11 cellular contexts compared by ENCODE assay signal in genomic region chr2:38959464-38959863, GRCh38.
DNase-seq lines count a peak whose midpoint lies in the region; ATAC-seq and TF ChIP-seq lines count a peak whose summit lies in the region.
"Had no signal": no experiment of that assay in that cellular context is flagged by ENCODE, and none has a peak within 500 bp of the region (broad histone marks: within the 10 kb centered on the region; RNA-seq: fewer than 3 reads in every experiment).

No MANE protein-coding gene starts in this region.

- H3K9me3 Mint-ChIP-seq in activated CD4-positive, alpha-beta T cell treated with anti-CD3 and anti-CD28 coated beads, Interleukin-2, amount 10 ng/mL, durations not matched to agents 24 days and 14 days: no peaks in the 10 kb centered on the region
- no peaks in the 10 kb centered on the region for H3K9me3 Mint-ChIP-seq in activated CD8-positive, alpha-beta T cell treated with anti-CD3 and anti-CD28 coated beads for 36 hours
- peaks cover 2% of the 10 kb centered on the region for H3K9me3 Mint-ChIP-seq in glutamatergic neuron (ENCODE audit: unreplicated experiment)
- H3K9me3 Mint-ChIP-seq in stimulated activated naive B cell treated with anti-CD40 and anti-IgM and Interleukin-4, amounts not matched to agents 10 μg/mL and 1 μg/mL and 100 μg/mL, for 72 hours: no peaks in the 10 kb centered on the region

- POLR2A ChIA-PET in activated CD8-positive, alpha-beta T cell treated with anti-CD3 and anti-CD28 coated beads for 36 hours (lab: Charles Lee): interaction anchor here (0.6 to 1.2 kb wide), 4 partner anchors 31 to 361 kb away, joined by 3 read pairs; no protein-coding TSS in a partner anchor

- peak overlapping the region; percentile 46 for H3K4me3 Mint-ChIP-seq in activated CD4-positive, alpha-beta T cell treated with anti-CD3 and anti-CD28 coated beads, Interleukin-2, amount 10 ng/mL, durations not matched to agents 24 days and 14 days
- peak overlapping the region; percentile 3 for H3K4me3 Mint-ChIP-seq in activated CD8-positive, alpha-beta T cell treated with anti-CD3 and anti-CD28 coated beads for 36 hours
- H3K4me3 Mint-ChIP-seq in glutamatergic neuron (ENCODE audit: unreplicated experiment): peak overlapping the region; percentile 88
- H3K4me3 Mint-ChIP-seq in stimulated activated naive B cell treated with anti-CD40 and anti-IgM and Interleukin-4, amounts not matched to agents 10 μg/mL and 1 μg/mL and 100 μg/mL, for 72 hours: peak overlapping the region; percentile 65 to 69

- H3K27me3 Mint-ChIP-seq in activated CD4-positive, alpha-beta T cell treated with anti-CD3 and anti-CD28 coated beads, Interleukin-2, amount 10 ng/mL, durations not matched to agents 24 days and 14 days: peaks cover 53% of the 10 kb centered on the region
- H3K27me3 Mint-ChIP-seq in activated CD8-positive, alpha-beta T cell treated with anti-CD3 and anti-CD28 coated beads for 36 hours: peaks cover 22% of the 10 kb centered on the region
- no peaks in the 10 kb centered on the region for H3K27me3 Mint-ChIP-seq in glutamatergic neuron (ENCODE audit: unreplicated experiment)
- peaks cover 33 to 37% of the 10 kb centered on the region in 2 donors for H3K27me3 Mint-ChIP-seq in stimulated activated naive B cell treated with anti-CD40 and anti-IgM and Interleukin-4, amounts not matched to agents 10 μg/mL and 1 μg/mL and 100 μg/mL, for 72 hours

- no peak for ATAC-seq in activated CD8-positive, alpha-beta T cell treated with anti-CD3 and anti-CD28 coated beads for 36 hours
- no peak for ATAC-seq in stimulated activated naive B cell treated with anti-CD40 and anti-IgM and Interleukin-4, amounts not matched to agents 10 μg/mL and 1 μg/mL and 100 μg/mL, for 72 hours (replicated peaks)
- ATAC-seq in HG03196 (IDR thresholded peaks at IDR 0.05; ENCODE audit: unreplicated experiment) (no peak), HG02884 (IDR thresholded peaks at IDR 0.05; ENCODE audit: unreplicated experiment) (no peak)

- intact Hi-C loops in activated CD4-positive, alpha-beta T cell treated with anti-CD3 and anti-CD28 coated beads, Interleukin-2, amount 10 ng/mL, durations not matched to agents 24 days and 14 days (cut with micrococcal nuclease): no loop called here
- intact Hi-C loops in activated CD8-positive, alpha-beta T cell treated with anti-CD3 and anti-CD28 coated beads for 36 hours (cut with micrococcal nuclease): no loop called here

- no peak for DNase-seq in activated CD4-positive, alpha-beta T cell treated with anti-CD3 and anti-CD28 coated beads, Interleukin-2, amount 10 ng/mL, durations not matched to agents 24 days and 14 days
- DNase-seq in activated CD4-positive, alpha-beta T cell treated with anti-CD3 and anti-CD28 coated beads for 48 hours: no peak
- DNase-seq in activated CD8-positive, alpha-beta T cell treated with anti-CD3 and anti-CD28 coated beads for 36 hours: no peak
- DNase-seq in glutamatergic neuron: no peak
- DNase-seq in stimulated activated naive B cell treated with anti-CD40 and anti-IgM and Interleukin-4, amounts not matched to agents 10 μg/mL and 1 μg/mL and 100 μg/mL, for 72 hours: no peak
- DNase-seq in NCI-H446 (lab: John Stamatoyannopoulos, UW): no peak
- DNase-seq: NCI-H1105 treated with DMSO at 0.1 percent for 48 hours, T1000 had no signal

- no peak for TF ChIP-seq CTCF in activated CD8-positive, alpha-beta T cell treated with anti-CD3 and anti-CD28 coated beads for 36 hours (IDR thresholded peaks at IDR 0.05)
- no peak for TF ChIP-seq CTCF in glutamatergic neuron (IDR thresholded peaks at IDR 0.05; ENCODE audit: partially characterized antibody, unreplicated experiment)

- H3K27ac Mint-ChIP-seq in activated CD4-positive, alpha-beta T cell treated with anti-CD3 and anti-CD28 coated beads, Interleukin-2, amount 10 ng/mL, durations not matched to agents 24 days and 14 days: no peak overlapping the region
- no peak overlapping the region for H3K27ac Mint-ChIP-seq in activated CD8-positive, alpha-beta T cell treated with anti-CD3 and anti-CD28 coated beads for 36 hours
- peak overlapping the region; percentile 31 for H3K27ac Mint-ChIP-seq in glutamatergic neuron (ENCODE audit: unreplicated experiment)
- H3K27ac Mint-ChIP-seq in stimulated activated naive B cell treated with anti-CD40 and anti-IgM and Interleukin-4, amounts not matched to agents 10 μg/mL and 1 μg/mL and 100 μg/mL, for 72 hours: no peak overlapping the region
- H3K27ac Mint-ChIP-seq: endodermal cell had no signal

- CTCF ChIA-PET in activated CD8-positive, alpha-beta T cell treated with anti-CD3 and anti-CD28 coated beads for 36 hours (lab: Charles Lee): interaction anchor here (0.8 to 3.5 kb wide), 4 partner anchors 12 to 280 kb away, joined by 3 to 13 read pairs (median 8); no protein-coding TSS in a partner anchor

- peaks cover 2% of the 10 kb centered on the region for H3K4me1 Mint-ChIP-seq in activated CD4-positive, alpha-beta T cell treated with anti-CD3 and anti-CD28 coated beads, Interleukin-2, amount 10 ng/mL, durations not matched to agents 24 days and 14 days
- no peaks in the 10 kb centered on the region for H3K4me1 Mint-ChIP-seq in activated CD8-positive, alpha-beta T cell treated with anti-CD3 and anti-CD28 coated beads for 36 hours (ENCODE audit: low read depth)
- peaks cover 2% of the 10 kb centered on the region for H3K4me1 Mint-ChIP-seq in glutamatergic neuron (ENCODE audit: low read depth, unreplicated experiment)
- H3K4me1 Mint-ChIP-seq in stimulated activated naive B cell treated with anti-CD40 and anti-IgM and Interleukin-4, amounts not matched to agents 10 μg/mL and 1 μg/mL and 100 μg/mL, for 72 hours: peaks cover 0 to 9% of the 10 kb centered on the region in 2 donors
- H3K4me1 Mint-ChIP-seq: endodermal cell had no signal

- H3K36me3 Mint-ChIP-seq in activated CD4-positive, alpha-beta T cell treated with anti-CD3 and anti-CD28 coated beads, Interleukin-2, amount 10 ng/mL, durations not matched to agents 24 days and 14 days (ENCODE audit: low read depth): no peaks in the 10 kb centered on the region
- H3K36me3 Mint-ChIP-seq in activated CD8-positive, alpha-beta T cell treated with anti-CD3 and anti-CD28 coated beads for 36 hours (ENCODE audit: low read depth): no peaks in the 10 kb centered on the region
- peaks cover 10% of the 10 kb centered on the region for H3K36me3 Mint-ChIP-seq in glutamatergic neuron (ENCODE audit: unreplicated experiment)
- H3K36me3 Mint-ChIP-seq in stimulated activated naive B cell treated with anti-CD40 and anti-IgM and Interleukin-4, amounts not matched to agents 10 μg/mL and 1 μg/mL and 100 μg/mL, for 72 hours: no peaks in the 10 kb centered on the region

Comparison
In these comparisons a context has a peak if more than half of its experiments do, and no peak if none do; other contexts are left out.
1. H3K4me3 Mint-ChIP-seq: peak in every context shown above with its lines; median percentile 88 in glutamatergic neuron; 67 in stimulated activated naive B cell treated with anti-CD40 and anti-IgM and Interleukin-4, amounts not matched to agents 10 μg/mL and 1 μg/mL and 100 μg/mL, for 72 hours; 46 in activated CD4-positive, alpha-beta T cell treated with anti-CD3 and anti-CD28 coated beads, Interleukin-2, amount 10 ng/mL, durations not matched to agents 24 days and 14 days; 3 in activated CD8-positive, alpha-beta T cell treated with anti-CD3 and anti-CD28 coated beads for 36 hours.